ENCODE assay signal across 1 cellular context in genomic region chr10:32237644-32238345, GRCh38.
TF ChIP-seq lines count a peak whose summit lies in the region.

No MANE protein-coding gene starts in this region.

TF ChIP-seq in GM23338, 12 proteins besides CTCF, POLR2A, EP300 and RAD21:
- TF ChIP-seq ZNF462 (CRISPR knock-in tag; IDR thresholded peaks at IDR 0.05) (no peak), ZNF114 (CRISPR knock-in tag; IDR thresholded peaks at IDR 0.05) (no peak), STAT1 (IDR thresholded peaks at IDR 0.05; ENCODE audit: unreplicated experiment) (no peak), ZNF331 (CRISPR knock-in tag; IDR thresholded peaks at IDR 0.05; ENCODE audit: low read depth) (no peak), NANOG (IDR thresholded peaks at IDR 0.05; ENCODE audit: borderline replicate concordance) (no peak), JUNB (IDR thresholded peaks at IDR 0.05; ENCODE audit: unreplicated experiment) (no peak), EZH2 (IDR thresholded peaks at IDR 0.05; ENCODE audit: low read depth, unreplicated experiment) (no peak), REST (IDR thresholded peaks at IDR 0.05; ENCODE audit: unreplicated experiment) (no peak), ETS1 (IDR thresholded peaks at IDR 0.05) (no peak), CREB1 (CRISPR knock-in tag; IDR thresholded peaks at IDR 0.05; ENCODE audit: low read depth) (no peak), POLR2AphosphoS5 (IDR thresholded peaks at IDR 0.05; ENCODE audit: low read depth) (no peak), EZH2phosphoT487 (IDR thresholded peaks at IDR 0.05; ENCODE audit: unreplicated experiment) (no peak)
